21 cellular contexts compared by ENCODE assay signal in genomic region chr7:2913760-2914387, GRCh38.
DNase-seq lines count a peak whose midpoint lies in the region; ATAC-seq lines count a peak whose summit lies in the region.
"Had no signal": no experiment of that assay in that cellular context is flagged by ENCODE, and none has a peak within 500 bp of the region (broad histone marks: within the 10 kb centered on the region; RNA-seq: fewer than 3 reads in every experiment).

No MANE protein-coding gene starts in this region.

- peak; percentile 20 for DNase-seq in NCI-H2227 (lab: John Stamatoyannopoulos, UW; ENCODE audit: unreplicated experiment)
- DNase-seq in NCI-H2227 treated with DMSO at 0.1 percent for 48 hours (lab: John Stamatoyannopoulos, UW): no peak
- DNase-seq in NCI-H1092 treated with DMSO at 0.1 percent for 48 hours (lab: John Stamatoyannopoulos, UW): peak; percentile 82
- peak; percentile 61 for DNase-seq in NCI-H345 (lab: John Stamatoyannopoulos, UW)
- DNase-seq in retina: peak; percentile 59
- DNase-seq in activated CD8-positive, alpha-beta memory T cell treated with anti-CD3 and anti-CD28 coated beads for 24 hours: no peak
- no peak for DNase-seq in activated gamma-delta T cell (lab: John Stamatoyannopoulos, UW)
- DNase-seq: 8988T, GDM1, H9, Kasumi-1, MG63, NCI-H1436, NCI-H2029 treated with DMSO at 0.1 percent for 48 hours, NCI-H226, NCI-H526, RPMI8226, SHP77 treated with DMSO at 0.1 percent for 48 hours, SK-N-SH, T-cell had no signal

- ATAC-seq in HG02885 (IDR thresholded peaks at IDR 0.05; ENCODE audit: poor library complexity, unreplicated experiment): no peak
- ATAC-seq: T-cell had no signal

Comparison
In these comparisons a context has a peak if more than half of its experiments do, and no peak if none do; other contexts are left out.
1. DNase-seq: peak in NCI-H2227 (single experiment), NCI-H1092 treated with DMSO at 0.1 percent for 48 hours (single experiment), NCI-H345 (single experiment) and retina (single experiment); none in NCI-H2227 treated with DMSO at 0.1 percent for 48 hours (single experiment), activated CD8-positive, alpha-beta memory T cell treated with anti-CD3 and anti-CD28 coated beads for 24 hours (single experiment) and activated gamma-delta T cell (single experiment).